Comparison of ENCODE assay signal across 8 cellular contexts in the genomic region with DNA sequence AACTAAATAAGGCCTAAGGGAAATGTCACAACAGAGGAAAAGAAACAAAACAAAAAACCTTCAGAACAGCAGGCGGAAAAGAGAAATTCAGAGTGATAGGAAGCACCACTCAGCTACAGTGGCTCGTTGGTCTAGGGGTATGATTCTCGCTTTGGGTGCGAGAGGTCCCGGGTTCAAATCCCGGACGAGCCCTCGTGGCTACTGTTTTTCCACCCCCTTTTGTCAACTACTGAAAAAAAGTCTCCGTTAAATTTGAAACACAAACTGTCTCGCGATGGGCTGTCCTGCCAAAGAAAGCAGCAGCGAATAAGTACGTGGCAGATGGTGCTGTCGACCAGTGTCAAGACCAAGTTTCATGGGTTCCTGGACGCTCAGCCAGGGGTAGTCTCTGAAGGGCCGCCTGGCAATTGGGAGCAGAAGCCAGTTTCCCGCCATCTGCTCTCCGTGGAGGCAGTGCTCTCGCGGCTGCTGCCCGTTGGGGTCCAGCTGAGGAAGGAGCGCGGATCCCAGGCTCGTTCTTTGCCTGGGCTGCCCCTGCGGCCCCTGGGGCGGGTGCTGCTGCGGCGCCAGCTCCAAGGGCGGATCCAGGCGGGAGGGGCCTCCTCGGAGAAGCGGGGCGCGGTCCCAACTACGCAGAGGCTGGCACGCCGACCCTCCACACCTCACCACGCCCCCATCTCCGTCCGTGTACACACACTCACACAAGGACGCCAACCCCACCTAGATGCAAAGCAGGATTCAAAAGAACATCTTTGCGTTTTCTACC. TPM values are rescaled to one million over a fixed set of nuclear protein-coding genes. Genes with fewer than 3 reads are reported as not detected.
A peak's percentile ranks its signal among the peaks of the same experiment; 100 is the strongest.
DNase-seq lines count a peak whose midpoint lies in the region; ATAC-seq and TF ChIP-seq lines count a peak whose summit lies in the region.

A gene with protein sequence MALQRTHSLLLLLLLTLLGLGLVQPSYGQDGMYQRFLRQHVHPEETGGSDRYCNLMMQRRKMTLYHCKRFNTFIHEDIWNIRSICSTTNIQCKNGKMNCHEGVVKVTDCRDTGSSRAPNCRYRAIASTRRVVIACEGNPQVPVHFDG (plus strand): TSS at position 665 of the 766 bp plus-strand sequence. CDS start 14,812 bp downstream, outside the sequence.

- H3K9me3 ChIP-seq in OCI-LY3 (ENCODE audit: insufficient read depth, low read length) (no peaks in the 10 kb centered on the region), esophagus (ENCODE audit: control insufficient read depth in 2 of 2, insufficient read depth in 1 of 2, low read depth in 1 of 2, low read length in 1 of 2) (no peaks in the 10 kb centered on the region), mucosa of stomach (ENCODE audit: control insufficient read depth, low read length) (no peaks in the 10 kb centered on the region)

- H3K27ac ChIP-seq in OCI-LY3 (ENCODE audit: low read length), result peak within 1 kb of the TSS; percentile 98
- peak within 1 kb of the TSS; percentile 100 for H3K27ac ChIP-seq in esophagus (ENCODE audit: low read depth in 2 of 2, low read length in 1 of 2)

- H3K36me3 ChIP-seq in OCI-LY3 (replicated peaks; ENCODE audit: low read depth, low read length), result no peaks in the 10 kb centered on the region
- no peaks in the 10 kb centered on the region for H3K36me3 ChIP-seq in esophagus (ENCODE audit: control insufficient read depth in 2 of 2, insufficient read depth in 2 of 2, low read length in 1 of 2)
- H3K36me3 ChIP-seq in mucosa of stomach (ENCODE audit: control insufficient read depth, insufficient read depth, low read length), result no peaks in the 10 kb centered on the region

- H2AFZ ChIP-seq in OCI-LY3 (ENCODE audit: low read depth, low read length), result peak within 1 kb of the TSS; percentile 96

- H3K27me3 ChIP-seq in OCI-LY3 (ENCODE audit: low read depth, low read length), result no peaks in the 10 kb centered on the region
- no peaks in the 10 kb centered on the region for H3K27me3 ChIP-seq in esophagus (ENCODE audit: control insufficient read depth in 1 of 2, insufficient read depth in 2 of 2, low read length in 2 of 2)
- no peaks in the 10 kb centered on the region for H3K27me3 ChIP-seq in mucosa of stomach (ENCODE audit: control insufficient read depth, insufficient read depth, low read length)

- H3K79me2 ChIP-seq in OCI-LY3 (ENCODE audit: low read length), result no peaks in the 10 kb centered on the region

- H3K4me2 ChIP-seq in OCI-LY3 (ENCODE audit: low read length), result peak within 1 kb of the TSS; percentile 93

- peaks cover 10% of the 10 kb centered on the region for H3K4me1 ChIP-seq in OCI-LY3 (ENCODE audit: low read length)
- peaks cover 0 to 2% of the 10 kb centered on the region in 2 donors for H3K4me1 ChIP-seq in esophagus (ENCODE audit: control insufficient read depth in 2 of 2, insufficient read depth in 2 of 2, low read length in 1 of 2)
- peaks cover 35% of the 10 kb centered on the region for H3K4me1 ChIP-seq in mucosa of stomach (ENCODE audit: control insufficient read depth, insufficient read depth, low read length)

- peak; percentile 59 for DNase-seq in NK-92 treated with Interleukin-12 subunit alpha and Interleukin-12 subunit beta, amount 100 ng/mL, for 24 hours (lab: John Stamatoyannopoulos, UW)
- DNase-seq in NK-92 (lab: John Stamatoyannopoulos, UW; ENCODE audit: unreplicated experiment), result no peak
- DNase-seq in activated T-cell treated with anti-CD3 and anti-CD28 coated beads, Interleukin-2, amount 50 U/mL, for 1 hour, result peak; percentile 85
- peak; percentile 61 for DNase-seq in stimulated activated CD8-positive, alpha-beta memory T cell treated with anti-CD3 and anti-CD28 coated beads, Interleukin-4, amount 100 ng/mL, for 24 hours (ENCODE audit: low read depth)

- ATAC-seq in HG03139 (IDR thresholded peaks at IDR 0.05; ENCODE audit: unreplicated experiment), result peak; percentile 22

- TF ChIP-seq CTCF in OCI-LY3 (IDR thresholded peaks at IDR 0.05; ENCODE audit: low read depth, low read length), result 0 out of 2 replicates have a peak, but pooled peaks have one; percentile 9

- WGBS in esophagus, 2 donors, result 0% methylated on average over 35 to 42 of the region's 42 CpGs

- no peaks in the 10 kb centered on the region for H4K20me1 ChIP-seq in OCI-LY3 (ENCODE audit: insufficient read depth, low read length)

- H3K9ac ChIP-seq in OCI-LY3 (ENCODE audit: low read length), result peak within 1 kb of the TSS; percentile 99
- H3K9ac ChIP-seq in mucosa of stomach (ENCODE audit: low read length), result peak within 1 kb of the TSS; percentile 99

- H3K4me3 ChIP-seq in OCI-LY3 (ENCODE audit: low read length), result peak within 1 kb of the TSS; percentile 97
- peak within 1 kb of the TSS; percentile 68 to 87 for H3K4me3 ChIP-seq in esophagus (ENCODE audit: low read depth in 1 of 2, low read length in 2 of 2)
- H3K4me3 ChIP-seq in mucosa of stomach (ENCODE audit: low read length), result peak within 1 kb of the TSS; percentile 91

RNA-seq across cellular contexts. Expression of the gene that starts here (rescaled TPM):
- polyA plus RNA-seq in esophagus, result 10 to 100 TPM in 1 of 2 donors, 1 to 10 TPM in 1; 4.4 to 18.6 TPM
